In genomic region chr17:49223517-49224197, GRCh38 we compare ENCODE assay signal across 7 cellular contexts. TPM values are rescaled to one million over a fixed set of nuclear protein-coding genes. Genes with fewer than 3 reads are reported as not detected.
DNase-seq lines count a peak whose midpoint lies in the region; ATAC-seq and TF ChIP-seq lines count a peak whose summit lies in the region.

No MANE protein-coding gene starts in this region.

- H3K4me3 ChIP-seq in esophagus (ENCODE audit: low read depth in 1 of 2, low read length in 2 of 2) (peak overlapping the region; percentile 9 to 14), tibial artery (peak overlapping the region in 1 of 2 donors; percentile 26)

- H3K27ac Mint-ChIP-seq in nephron: no peak overlapping the region

- H3K36me3 ChIP-seq in esophagus (ENCODE audit: control insufficient read depth in 2 of 2, insufficient read depth in 2 of 2, low read length in 1 of 2): no peaks in the 10 kb centered on the region
- H3K36me3 ChIP-seq in tibial artery: no peaks in the 10 kb centered on the region

- peak overlapping the region; percentile 51 to 71 (median 59) for H3K4me3 Mint-ChIP-seq in nephron

- in situ Hi-C loops in GM13976 (cut with MboI; ENCODE audit: low sequenced_read_pairs, unreplicated experiment): no loop called here

- H3K9me3 ChIP-seq in esophagus (ENCODE audit: control insufficient read depth in 2 of 2, insufficient read depth in 1 of 2, low read depth in 1 of 2, low read length in 1 of 2): no peaks in the 10 kb centered on the region
- H3K9me3 ChIP-seq in tibial artery: no peaks in the 10 kb centered on the region

- H3K36me3 Mint-ChIP-seq in nephron (ENCODE audit: low read depth): no peaks in the 10 kb centered on the region

- H3K4me1 ChIP-seq in esophagus (ENCODE audit: control insufficient read depth in 2 of 2, insufficient read depth in 2 of 2, low read length in 1 of 2) (peaks cover 5 to 10% of the 10 kb centered on the region in 2 donors), tibial artery (peaks cover 0 to 22% (median 15%) of the 10 kb centered on the region in 4 donors)

- peaks cover 76% of the 10 kb centered on the region for H3K27me3 Mint-ChIP-seq in nephron (ENCODE audit: low read depth)

- TF ChIP-seq CTCF in GM13976 (IDR thresholded peaks at IDR 0.05; ENCODE audit: borderline replicate concordance, control extremely low read depth, extremely low read depth, insufficient read depth, missing control alignments) (peak; percentile 81), nephron (IDR thresholded peaks at IDR 0.05; ENCODE audit: unreplicated experiment in 3 of 3) (peak; percentile 76 to 90 (median 80)), tibial artery (IDR thresholded peaks at IDR 0.05) (peak; percentile 67 to 69)

- H3K9me3 Mint-ChIP-seq in nephron: no peaks in the 10 kb centered on the region

- intact Hi-C loops in tibial artery (cut with DNase I; ENCODE audit: low total_unique reads): loop anchor here (5.0 kb wide), 1 partner anchor 69 kb away; no protein-coding TSS in a partner anchor

- H3K27ac ChIP-seq in esophagus (ENCODE audit: low read depth in 2 of 2, low read length in 1 of 2) (peak overlapping the region in 1 of 2 donors; percentile 11), tibial artery (no peak overlapping the region)

- H3K27me3 ChIP-seq in esophagus (ENCODE audit: control insufficient read depth in 1 of 2, insufficient read depth in 2 of 2, low read length in 2 of 2): peaks cover 4 to 9% of the 10 kb centered on the region in 2 donors
- H3K27me3 ChIP-seq in tibial artery: peaks cover 0 to 92% of the 10 kb centered on the region in 2 donors

- DNase-seq in GM13976 (ENCODE audit: low spot score) (peak; percentile 76), NCI-H510A treated with DMSO at 0.1 percent for 48 hours (lab: John Stamatoyannopoulos, UW) (peak; percentile 68), activated T-cell treated with anti-CD3 and anti-CD28 coated beads for 24 hours (ENCODE audit: low read depth) (peak; percentile 63), tibial artery (no peak)

- 4 to 5% methylated on average over 31 of the region's 31 CpGs for WGBS in esophagus, 2 donors

- H3K4me1 Mint-ChIP-seq in nephron: peaks cover 6% of the 10 kb centered on the region

- ATAC-seq in HG03196 (IDR thresholded peaks at IDR 0.05; ENCODE audit: unreplicated experiment): no peak

RNA-seq across cellular contexts. Expression of gene PHOSPHO1, which starts 6.9 kb away (rescaled TPM):
- under 1 TPM; 0.05 to 0.06 TPM for polyA plus RNA-seq in esophagus

RNA-seq across cellular contexts. Expression of gene ABI3, which starts 13.2 kb away (rescaled TPM):
- 1 to 10 TPM; 2.4 to 4.1 TPM for polyA plus RNA-seq in esophagus

RNA-seq across cellular contexts. Expression of gene GNGT2, which starts 13.3 kb away (rescaled TPM):
- polyA plus RNA-seq in esophagus: 1 to 10 TPM in 1 of 2 donors, under 1 TPM in 1; 0.86 to 1.3 TPM

Comparison
In these comparisons a context has a peak if more than half of its experiments do, and no peak if none do; other contexts are left out.
1. DNase-seq: peak in GM13976 (single experiment), NCI-H510A treated with DMSO at 0.1 percent for 48 hours (single experiment) and activated T-cell treated with anti-CD3 and anti-CD28 coated beads for 24 hours (single experiment); none in tibial artery (0 of 2).
2. Peak in every context shown above with its lines, with median percentiles within 50 percentile points of each other: CTCF ChIP-seq.